ENCODE assay signal across 9 cellular contexts in genomic region chr7:2116903-2117680, GRCh38.
A peak's percentile ranks its signal among the peaks of the same experiment; 100 is the strongest.
DNase-seq lines count a peak whose midpoint lies in the region; ATAC-seq and TF ChIP-seq lines count a peak whose summit lies in the region.
"Had no signal": no experiment of that assay in that cellular context is flagged by ENCODE, and none has a peak within 500 bp of the region (broad histone marks: within the 10 kb centered on the region; RNA-seq: fewer than 3 reads in every experiment).

No MANE protein-coding gene starts in this region.

- ATAC-seq in gastroesophageal sphincter: peak; percentile 24
- ATAC-seq in HG03521 (IDR thresholded peaks at IDR 0.05; ENCODE audit: unreplicated experiment): no peak

- H3K27me3 ChIP-seq in SJSA1 (replicated peaks): no peaks in the 10 kb centered on the region
- H3K27me3 ChIP-seq in gastroesophageal sphincter: no peaks in the 10 kb centered on the region

- TF ChIP-seq POLR2A in gastroesophageal sphincter (IDR thresholded peaks at IDR 0.05): no peak

- peaks cover 41% of the 10 kb centered on the region for H3K4me1 ChIP-seq in SJSA1 (replicated peaks)
- H3K4me1 ChIP-seq in gastroesophageal sphincter: peaks cover 0 to 39% (median 15%) of the 10 kb centered on the region in 3 donors

- TF ChIP-seq CTCF in gastroesophageal sphincter (IDR thresholded peaks at IDR 0.05) (peak in 1 of 4 experiments; percentile 6), glutamatergic neuron (IDR thresholded peaks at IDR 0.05; ENCODE audit: partially characterized antibody, unreplicated experiment) (no peak)

- H3K4me3 ChIP-seq in SJSA1 (no peak overlapping the region), gastroesophageal sphincter (no peak overlapping the region)

- TF ChIP-seq EP300 in gastroesophageal sphincter (IDR thresholded peaks at IDR 0.05): no peak

- in situ Hi-C loops in G401 (cut with HindIII; ENCODE audit: low sequenced_read_pairs): no loop called here

- peaks cover 18% of the 10 kb centered on the region for H3K4me1 Mint-ChIP-seq in glutamatergic neuron (ENCODE audit: low read depth, unreplicated experiment)

- H3K27ac ChIP-seq in SJSA1 (peak overlapping the region; percentile 24; the same call in 1 of the 2 replicates), gastroesophageal sphincter (peak overlapping the region in 3 of 4 donors; percentile 10 to 53 (median 51))

- no peak overlapping the region for H3K27ac Mint-ChIP-seq in glutamatergic neuron (ENCODE audit: unreplicated experiment)

- peaks cover 10% of the 10 kb centered on the region; the same call in 1 of the 2 replicates for H3K9me3 ChIP-seq in SJSA1 (replicated peaks)
- H3K9me3 ChIP-seq in gastroesophageal sphincter: no peaks in the 10 kb centered on the region

- H3K27me3 Mint-ChIP-seq in glutamatergic neuron (ENCODE audit: unreplicated experiment): peaks cover 11% of the 10 kb centered on the region

- H3K36me3 ChIP-seq in SJSA1 (peaks cover 11% of the 10 kb centered on the region), gastroesophageal sphincter (no peaks in the 10 kb centered on the region)

- peaks cover 6% of the 10 kb centered on the region for H3K9me3 Mint-ChIP-seq in glutamatergic neuron (ENCODE audit: unreplicated experiment)

- WGBS in gastroesophageal sphincter (ENCODE audit: low coverage in 1 of 2), 2 donors: 25 to 46% methylated on average over 4 to 7 of the region's 14 CpGs

- H3K4me3 Mint-ChIP-seq in glutamatergic neuron (ENCODE audit: unreplicated experiment): no peak overlapping the region

- peak; percentile 61 for DNase-seq in G401 (ENCODE audit: low spot score)
- DNase-seq in SJSA1 (ENCODE audit: low read depth in 1 of 2, low spot score in 2 of 2): peak; percentile 72 to 84
- peak; percentile 91 for DNase-seq in pons (ENCODE audit: low spot score)
- no peak for DNase-seq in activated gamma-delta T cell (lab: John Stamatoyannopoulos, UW)
- DNase-seq in glutamatergic neuron: no peak
- no peak for DNase-seq in activated T-cell treated with anti-CD3 and anti-CD28 coated beads, Interleukin-2, amount 50 U/mL, for 1 hour
- DNase-seq: activated CD4-positive, alpha-beta T cell treated with anti-CD3 and anti-CD28 coated beads, Interleukin-2, amount 50 U/mL, for 4 hours had no signal

- H3K36me3 Mint-ChIP-seq in glutamatergic neuron (ENCODE audit: unreplicated experiment): no peaks in the 10 kb centered on the region

Comparison
In these comparisons a context has a peak if more than half of its experiments do, and no peak if none do; other contexts are left out.
1. DNase-seq: peak in G401 (single experiment), SJSA1 (2 of 2) and pons (single experiment); none in activated gamma-delta T cell (single experiment), glutamatergic neuron (single experiment) and activated T-cell treated with anti-CD3 and anti-CD28 coated beads, Interleukin-2, amount 50 U/mL, for 1 hour (single experiment).